1 cellular context compared by ENCODE assay signal in genomic region chr16:2664522-2665096, GRCh38.
TF ChIP-seq lines count a peak whose summit lies in the region.

No MANE protein-coding gene starts in this region.

TF ChIP-seq in K562, 482 proteins besides CTCF, POLR2A, EP300 and RAD21 (continued from another document):
- TF ChIP-seq REST (CRISPR knock-in tag; IDR thresholded peaks at IDR 0.05; ENCODE audit: low read depth) (no peak), NFIC (IDR thresholded peaks at IDR 0.05) (peak; percentile 37), BACH1 (tag; IDR thresholded peaks at IDR 0.05) (0 out of 2 replicates have a peak, but pooled peaks have one; percentile 10), SMAD3 (CRISPR knock-in tag; conservative IDR thresholded peaks at IDR 0.05) (no peak), ZC3H8 (IDR thresholded peaks at IDR 0.05) (no peak), NFE2 (IDR thresholded peaks at IDR 0.05; ENCODE audit: low read depth) (no peak)
